ENCODE assay signal across 1 cellular context in the genomic region with DNA sequence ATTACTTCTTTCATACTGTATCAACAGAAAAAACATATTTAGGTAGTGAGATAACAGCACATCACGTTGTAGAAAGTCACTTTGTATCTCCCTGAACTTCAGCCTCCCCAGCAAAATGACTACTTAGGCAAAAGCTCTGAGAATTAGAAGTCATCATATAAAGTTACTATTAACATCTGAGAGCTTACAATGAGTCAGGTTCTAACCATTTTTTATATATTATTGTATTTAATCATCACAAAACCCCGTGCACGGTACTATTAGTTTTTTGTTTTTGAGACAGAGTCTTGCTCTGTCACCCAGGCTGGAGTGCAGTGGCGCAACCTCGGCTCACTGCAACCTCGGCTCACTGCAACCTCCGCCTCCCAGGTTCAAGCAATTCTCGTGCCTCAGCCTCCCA.
A peak's percentile ranks its signal among the peaks of the same experiment; 100 is the strongest.
TF ChIP-seq lines count a peak whose summit lies in the region.

No MANE protein-coding gene starts in this region.

TF ChIP-seq in SK-N-SH, 30 proteins besides CTCF, POLR2A, EP300 and RAD21:
- TF ChIP-seq FOSL2 (IDR thresholded peaks at IDR 0.05; ENCODE audit: borderline replicate concordance, low read depth) = peak; percentile 41; the same call in 1 of the 2 replicates
